27 cellular contexts compared by ENCODE assay signal in genomic region chr3:45003859-45004258, GRCh38. TPM values are rescaled to one million over a fixed set of nuclear protein-coding genes. Genes with fewer than 3 reads are reported as not detected.
A peak's percentile ranks its signal among the peaks of the same experiment; 100 is the strongest.
DNase-seq lines count a peak whose midpoint lies in the region; ATAC-seq and TF ChIP-seq lines count a peak whose summit lies in the region.
"Had no signal": no experiment of that assay in that cellular context is flagged by ENCODE, and none has a peak within 500 bp of the region (broad histone marks: within the 10 kb centered on the region; RNA-seq: fewer than 3 reads in every experiment).

No MANE protein-coding gene starts in this region.

- H3K79me1 ChIP-seq in mesenchymal stem cell (replicated peaks; ENCODE audit: low read length, poor library complexity, severe bottlenecking), result peaks cover 16% of the 10 kb centered on the region

- no peak overlapping the region for H3K23ac ChIP-seq in mesenchymal stem cell (ENCODE audit: low read length in 2 of 2)

- whole genome bisulfite sequencing in mesenchymal stem cell, result 92% methylated on average over 2 of the region's 2 CpGs

- no peak overlapping the region for H3K4me2 ChIP-seq in mesenchymal stem cell (ENCODE audit: low read length, poor library complexity, severe bottlenecking)

- DNase-seq in Right ventricle myocardium inferior (ENCODE audit: missing footprints) (no peak), right atrium auricular region (ENCODE audit: low spot score) (no peak), endothelial cell (ENCODE audit: low spot score) (no peak), mesenchymal stem cell (peak; percentile 64), mesenteric fat pad (ENCODE audit: low spot score) (no peak), NCI-H1436 (lab: John Stamatoyannopoulos, UW) (no peak), NCI-H1417 treated with DMSO at 0.1 percent for 48 hours (lab: John Stamatoyannopoulos, UW) (no peak)
- DNase-seq: activated CD4-positive, alpha-beta T cell treated with anti-CD3 and anti-CD28 coated beads, Interleukin-2, amount 50 U/mL, for 1 hour; activated CD8-positive, alpha-beta memory T cell treated with anti-CD3 and anti-CD28 coated beads, Interleukin-2, amount 10 ng/mL, durations not matched to agents 7 days and 5 days; activated T-cell treated with anti-CD3 and anti-CD28 coated beads, Interleukin-2, amount 50 U/mL, for 48 hours; adrenal gland; AML-193; DMS53; effector CD8-positive, alpha-beta T cell; midbrain; NCI-H1105 treated with DMSO at 0.1 percent for 48 hours; NCI-H2029 treated with DMSO at 0.1 percent for 48 hours; NCI-H526 treated with DMSO at 0.1 percent for 48 hours; nephron progenitor cell; SHP77 treated with DMSO at 0.1 percent for 48 hours; stimulated activated naive CD4-positive, alpha-beta T cell; SW 1271; testis had no signal

- H3K4me1 ChIP-seq in right atrium auricular region, result peaks cover 0 to 34% of the 10 kb centered on the region in 2 donors
- peaks cover 9% of the 10 kb centered on the region for H3K4me1 ChIP-seq in mesenchymal stem cell (ENCODE audit: control insufficient read depth, insufficient read depth, low read depth, low read length)
- H3K4me1 ChIP-seq: testis had no signal

- peaks cover 47% of the 10 kb centered on the region for H3K36me3 Mint-ChIP-seq in endothelial cell (ENCODE audit: low read depth, unreplicated experiment)

- peak overlapping the region; percentile 59 for H3K4me3 Mint-ChIP-seq in endothelial cell (ENCODE audit: unreplicated experiment)
- H3K4me3 Mint-ChIP-seq: activated CD8-positive, alpha-beta memory T cell treated with anti-CD3 and anti-CD28 coated beads, Interleukin-2, amount 10 ng/mL, durations not matched to agents 7 days and 5 days; nephron progenitor cell had no signal

- H2BK120ac ChIP-seq in mesenchymal stem cell (ENCODE audit: low read depth, low read length), result no peak overlapping the region

- H3K18ac ChIP-seq in mesenchymal stem cell (ENCODE audit: low read depth in 1 of 2, low read length in 2 of 2), result no peak overlapping the region

- H3K9me3 ChIP-seq in right atrium auricular region (peaks cover 0 to 6% of the 10 kb centered on the region in 2 donors), mesenchymal stem cell (ENCODE audit: control insufficient read depth, low read length) (peaks cover 5% of the 10 kb centered on the region)
- H3K9me3 ChIP-seq: adrenal gland, testis had no signal

- intact Hi-C loops in Right ventricle myocardium inferior (cut with DNase I), result no loop called here

- no peaks in the 10 kb centered on the region for H3K9me3 Mint-ChIP-seq in endothelial cell (ENCODE audit: unreplicated experiment)

- peaks cover 14% of the 10 kb centered on the region for H3K4me1 Mint-ChIP-seq in endothelial cell (ENCODE audit: unreplicated experiment)
- H3K4me1 Mint-ChIP-seq: nephron progenitor cell had no signal

- TF ChIP-seq CTCF in right atrium auricular region (IDR thresholded peaks at IDR 0.05) (no peak), endothelial cell (IDR thresholded peaks at IDR 0.05; ENCODE audit: unreplicated experiment) (no peak)

- H2BK5ac ChIP-seq in mesenchymal stem cell (ENCODE audit: low read depth, low read length, poor library complexity, severe bottlenecking), result no peak overlapping the region

- H4K91ac ChIP-seq in mesenchymal stem cell (ENCODE audit: low read length), result no peak overlapping the region

- no peak overlapping the region for H3K14ac ChIP-seq in mesenchymal stem cell (ENCODE audit: low read length in 2 of 2)

- H2AFZ ChIP-seq in mesenchymal stem cell (ENCODE audit: low read depth, low read length), result no peak overlapping the region

- H3K27ac Mint-ChIP-seq in endothelial cell (ENCODE audit: unreplicated experiment), result no peak overlapping the region
- H3K27ac Mint-ChIP-seq: activated CD8-positive, alpha-beta memory T cell treated with anti-CD3 and anti-CD28 coated beads, Interleukin-2, amount 10 ng/mL, durations not matched to agents 7 days and 5 days; nephron progenitor cell had no signal

- H3K27ac ChIP-seq in right atrium auricular region (peak overlapping the region in 1 of 2 donors; percentile 71), mesenchymal stem cell (ENCODE audit: low read length, poor library complexity, severe bottlenecking) (no peak overlapping the region)
- H3K27ac ChIP-seq: testis had no signal

- no peaks in the 10 kb centered on the region for H3K27me3 ChIP-seq in right atrium auricular region
- no peaks in the 10 kb centered on the region for H3K27me3 ChIP-seq in mesenchymal stem cell (ENCODE audit: control insufficient read depth in 1 of 2, insufficient read depth in 1 of 2, low read length in 2 of 2)
- H3K27me3 ChIP-seq: adrenal gland, testis had no signal

- no peak overlapping the region for H4K8ac ChIP-seq in mesenchymal stem cell (ENCODE audit: low read length)

- no peak overlapping the region for H2AK5ac ChIP-seq in mesenchymal stem cell (ENCODE audit: low read length, severe bottlenecking)

- H3K27me3 Mint-ChIP-seq in endothelial cell (ENCODE audit: unreplicated experiment), result peaks cover 2% of the 10 kb centered on the region
- H3K27me3 Mint-ChIP-seq: activated CD8-positive, alpha-beta memory T cell treated with anti-CD3 and anti-CD28 coated beads, Interleukin-2, amount 10 ng/mL, durations not matched to agents 7 days and 5 days had no signal

- H3K4me3 ChIP-seq in right atrium auricular region, result no peak overlapping the region
- no peak overlapping the region for H3K4me3 ChIP-seq in mesenchymal stem cell (ENCODE audit: insufficient read depth in 1 of 2, low read depth in 1 of 2, low read length in 2 of 2)
- H3K4me3 ChIP-seq: adrenal gland, testis had no signal

- no peak overlapping the region for H2BK12ac ChIP-seq in mesenchymal stem cell (ENCODE audit: low read length in 2 of 2)

- H3K4ac ChIP-seq in mesenchymal stem cell (ENCODE audit: low read depth in 1 of 2, low read length in 2 of 2), result no peak overlapping the region

- H3K36me3 ChIP-seq in right atrium auricular region (peaks cover 51% of the 10 kb centered on the region), mesenchymal stem cell (ENCODE audit: control insufficient read depth in 1 of 2, insufficient read depth in 2 of 2, low read depth in 1 of 2, low read length in 2 of 2) (peaks cover 32 to 79% of the 10 kb centered on the region in 2 experiments)

- no peak overlapping the region for H2BK15ac ChIP-seq in mesenchymal stem cell (ENCODE audit: low read depth, poor library complexity, severe bottlenecking)

- peak; percentile 43 for ATAC-seq in Right ventricle myocardium inferior
- no peak for ATAC-seq in GM18519 (IDR thresholded peaks at IDR 0.05; ENCODE audit: low FRiP score, unreplicated experiment)
- ATAC-seq: activated CD8-positive, alpha-beta memory T cell treated with anti-CD3 and anti-CD28 coated beads, Interleukin-2, amount 10 ng/mL, durations not matched to agents 7 days and 5 days; esophagus mucosa had no signal

- H3K9ac ChIP-seq in mesenchymal stem cell (ENCODE audit: low read length), result no peak overlapping the region

RNA-seq across cellular contexts. Expression of gene CLEC3B, which starts 22.2 kb away (rescaled TPM):
- total RNA-seq in Right ventricle myocardium inferior (70.8 TPM), right atrium auricular region (100 to 1,000 TPM; 138 to 180 TPM), endothelial cell (ENCODE audit: unreplicated experiment) (0.41 TPM), mesenteric fat pad (217 TPM)
- polyA plus RNA-seq in mesenchymal stem cell (2013, experiment 1 of 2), result 0.51 TPM
- polyA plus RNA-seq in mesenchymal stem cell (2013, experiment 2 of 2), result 0.70 TPM
- total RNA-seq: activated CD8-positive, alpha-beta memory T cell treated with anti-CD3 and anti-CD28 coated beads, Interleukin-2, amount 10 ng/mL, durations not matched to agents 7 days and 5 days; G401; H1 had no signal

RNA-seq across cellular contexts. Expression of gene EXOSC7, which starts 27.8 kb away (rescaled TPM):
- total RNA-seq in Right ventricle myocardium inferior (23.1 TPM), right atrium auricular region (10 to 100 TPM; 38.9 to 52.5 TPM), endothelial cell (ENCODE audit: unreplicated experiment) (33.2 TPM), mesenteric fat pad (35.4 TPM)
- 26.9 TPM for polyA plus RNA-seq in mesenchymal stem cell (2013, experiment 1 of 2)
- 28.5 TPM for polyA plus RNA-seq in mesenchymal stem cell (2013, experiment 2 of 2)

RNA-seq across cellular contexts. Expression of gene ZDHHC3, which starts 27.9 kb away (rescaled TPM):
- total RNA-seq in Right ventricle myocardium inferior (35.8 TPM), right atrium auricular region (10 to 100 TPM; 40.6 to 60.5 TPM), endothelial cell (ENCODE audit: unreplicated experiment) (135 TPM), mesenteric fat pad (108 TPM)
- 38.5 TPM for polyA plus RNA-seq in mesenchymal stem cell (2013, experiment 1 of 2)
- polyA plus RNA-seq in mesenchymal stem cell (2013, experiment 2 of 2), result 39.8 TPM

Comparison
In these comparisons a context has a peak if more than half of its experiments do, and no peak if none do; other contexts are left out.
1. RNA of gene CLEC3B, which starts 22.2 kb away (total RNA-seq): 217 TPM in mesenteric fat pad (single experiment), 138 to 180 TPM in right atrium auricular region and 70.8 TPM in Right ventricle myocardium inferior (single experiment); 0.41 TPM in endothelial cell (single experiment); every median in the first group is over 10 times any median in the second.